In the genomic region with DNA sequence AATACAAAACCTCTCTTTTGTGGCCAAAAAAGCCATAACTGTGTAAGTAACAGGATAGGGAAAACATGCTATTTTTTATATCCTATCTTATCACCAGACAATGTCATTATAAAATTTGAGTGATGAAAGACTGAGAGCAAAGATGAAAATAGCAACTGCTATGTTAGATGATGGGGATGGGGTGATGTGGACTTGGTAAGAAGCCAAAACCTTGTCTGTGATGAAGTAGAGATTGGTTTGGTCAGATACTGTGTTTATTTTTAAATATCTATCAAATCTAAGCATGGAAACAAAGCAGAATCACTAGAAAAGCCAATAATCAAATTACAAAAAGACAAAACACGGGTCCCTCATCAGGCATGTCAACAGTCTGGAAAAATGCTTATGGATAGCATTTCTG, we compare ENCODE assay signal across 33 cellular contexts.
"Had no signal": no experiment of that assay in that cellular context is flagged by ENCODE, and none has a peak within 500 bp of the region (broad histone marks: within the 10 kb centered on the region; RNA-seq: fewer than 3 reads in every experiment).

No MANE protein-coding gene starts in this region.

- H3K4me2 ChIP-seq: PC-9 had no signal

- H3K4me3 Mint-ChIP-seq: activated B cell treated with CpG ODN at 0.5 μM for 24 hours; activated CD4-positive, alpha-beta memory T cell treated with anti-CD3 and anti-CD28 coated beads for 36 hours; activated naive CD4-positive, alpha-beta T cell treated with anti-CD3 and anti-CD28 coated beads for 36 hours; activated T-cell treated with anti-CD3 and anti-CD28 coated beads, Interleukin-2, amount 50 U/mL, for 4 hours; activated T-helper 1 cell treated with anti-CD3 and anti-CD28 coated beads, Interleukin-12 subunit alpha, Interleukin-12 subunit beta, Interleukin-2, Interleukin-4 antibody, amounts not matched to agents 30 ng/mL and 10 ng/mL and 1 ng/mL, durations not matched to agents 14 hours and 24 hours and 36 hours; central memory CD8-positive, alpha-beta T cell; T-cell had no signal

- H3K27me3 ChIP-seq: adrenal gland, cardiac muscle cell had no signal

- H3K27me3 Mint-ChIP-seq: activated B cell treated with CpG ODN at 0.5 μM for 24 hours had no signal

- H3K4me3 ChIP-seq: adrenal gland, cardiac muscle cell, K562, PC-9, SK-N-MC had no signal

- H3K27ac Mint-ChIP-seq: activated B cell treated with CpG ODN at 0.5 μM for 24 hours; activated CD4-positive, alpha-beta memory T cell treated with anti-CD3 and anti-CD28 coated beads for 36 hours; activated naive CD4-positive, alpha-beta T cell treated with anti-CD3 and anti-CD28 coated beads for 36 hours; activated naive CD4-positive, alpha-beta T cell treated with anti-CD3 and anti-CD28 coated beads, Interleukin-2, amount 50 U/mL, for 72 hours; activated T-helper 1 cell treated with anti-CD3 and anti-CD28 coated beads, Interleukin-12 subunit alpha, Interleukin-12 subunit beta, Interleukin-2, Interleukin-4 antibody, amounts not matched to agents 30 ng/mL and 10 ng/mL and 1 ng/mL, durations not matched to agents 14 hours and 24 hours and 36 hours; T-cell had no signal

- ATAC-seq: activated naive CD4-positive, alpha-beta T cell treated with anti-CD3 and anti-CD28 coated beads, Interleukin-2, amount 50 U/mL, for 72 hours; activated T-cell treated with anti-CD3 and anti-CD28 coated beads, Interleukin-2, amount 50 U/mL, for 4 hours; K562; T-cell had no signal

- DNase-seq: activated B cell treated with CpG ODN at 0.5 μM for 24 hours; activated CD4-positive, alpha-beta memory T cell treated with anti-CD3 and anti-CD28 coated beads for 36 hours; activated CD4-positive, alpha-beta T cell treated with anti-CD3 and anti-CD28 coated beads for 4 hours; activated CD4-positive, alpha-beta T cell treated with anti-CD3 and anti-CD28 coated beads, Interleukin-2, amount 50 U/mL, for 1 hour; activated CD4-positive, CD25-positive, alpha-beta regulatory T cell treated with anti-CD3 and anti-CD28 coated beads, Interleukin-2, amount 50 U/mL, for 72 hours; activated CD8-positive, alpha-beta memory T cell treated with anti-CD3 and anti-CD28 coated beads, Interleukin-2, amount 50 U/mL, for 4 hours; activated gamma-delta T cell treated with Interleukin-2 at 50 U/mL for 16 hours; activated naive CD4-positive, alpha-beta T cell treated with anti-CD3 and anti-CD28 coated beads for 36 hours; activated T-cell treated with anti-CD3 and anti-CD28 coated beads for 4 hours; activated T-cell treated with anti-CD3 and anti-CD28 coated beads, Interleukin-2, amount 50 U/mL, for 4 hours; adrenal gland; aorta; NCI-H1105; NCI-H1417 treated with DMSO at 0.1 percent for 48 hours; NCI-H187 treated with DMSO at 0.1 percent for 48 hours; NCI-H2081; NCI-H345; NCI-H524 treated with DMSO at 0.1 percent for 48 hours; NCI-H748 treated with DMSO at 0.1 percent for 48 hours; NK-92 treated with Interleukin-12 subunit alpha and Interleukin-12 subunit beta, amount 100 ng/mL, for 24 hours; PC-9; Right ventricle myocardium superior; T-cell; T-helper 2 cell; T-helper 9 cell had no signal

- FAIRE-seq: K562, RCC 7860 had no signal

- H3K36me3 Mint-ChIP-seq: activated CD4-positive, alpha-beta memory T cell treated with anti-CD3 and anti-CD28 coated beads for 36 hours; activated naive CD4-positive, alpha-beta T cell treated with anti-CD3 and anti-CD28 coated beads, Interleukin-2, amount 50 U/mL, for 72 hours; T-cell had no signal

- H3K9me3 Mint-ChIP-seq: activated B cell treated with CpG ODN at 0.5 μM for 24 hours; activated CD4-positive, alpha-beta memory T cell treated with anti-CD3 and anti-CD28 coated beads for 36 hours; activated naive CD4-positive, alpha-beta T cell treated with anti-CD3 and anti-CD28 coated beads for 36 hours; activated naive CD4-positive, alpha-beta T cell treated with anti-CD3 and anti-CD28 coated beads, Interleukin-2, amount 50 U/mL, for 72 hours; activated T-cell treated with anti-CD3 and anti-CD28 coated beads, Interleukin-2, amount 50 U/mL, for 4 hours; activated T-helper 1 cell treated with anti-CD3 and anti-CD28 coated beads, Interleukin-12 subunit alpha, Interleukin-12 subunit beta, Interleukin-2, Interleukin-4 antibody, amounts not matched to agents 30 ng/mL and 10 ng/mL and 1 ng/mL, durations not matched to agents 14 hours and 24 hours and 36 hours; central memory CD8-positive, alpha-beta T cell; T-cell had no signal

- H3K4me1 ChIP-seq: adrenal gland had no signal

- H3K36me3 ChIP-seq: adrenal gland, cardiac muscle cell had no signal

- H3K27ac ChIP-seq: adrenal gland, cardiac muscle cell, PC-9, SK-N-MC, VCaP had no signal

- H3K9me3 ChIP-seq: adrenal gland had no signal
